ENCODE assay signal across 10 cellular contexts in genomic region chr1:54290443-54291184, GRCh38.
DNase-seq lines count a peak whose midpoint lies in the region; ATAC-seq and TF ChIP-seq lines count a peak whose summit lies in the region.
"Had no signal": no experiment of that assay in that cellular context is flagged by ENCODE, and none has a peak within 500 bp of the region (broad histone marks: within the 10 kb centered on the region; RNA-seq: fewer than 3 reads in every experiment).

No MANE protein-coding gene starts in this region.

- 43 to 48% methylated on average over 12 of the region's 12 CpGs for WGBS in GM23248 (ENCODE audit: low coverage in 1 of 2, low lambda C conversion rate in 2 of 2, missing lambda C conversion rate in 2 of 2), 2 experiments
- WGBS in endodermal cell (ENCODE audit: insufficient coverage in 1 of 2, insufficient read length in 1 of 2), 2 experiments = 93% methylated on average over 9 to 12 of the region's 12 CpGs

- H3K36me3 Mint-ChIP-seq in endodermal cell (ENCODE audit: low read depth) = peaks cover 15% of the 10 kb centered on the region

- H3F3A ChIP-seq in GM23248 (ENCODE audit: insufficient read depth) = peaks cover 5% of the 10 kb centered on the region

- H3K9ac ChIP-seq in GM23248 (no peak overlapping the region), endodermal cell (ENCODE audit: extremely low read depth, low read length, poor library complexity, severe bottlenecking) (no peak overlapping the region)

- H3K27ac ChIP-seq in GM23248 = no peak overlapping the region
- H3K27ac ChIP-seq in endodermal cell (ENCODE audit: low read depth, low read length) = no peak overlapping the region

- ATAC-seq in Right ventricle myocardium superior (ENCODE audit: poor library complexity) (peak; percentile 40), GM18498 (IDR thresholded peaks at IDR 0.05; ENCODE audit: unreplicated experiment) (no peak)

- no peak for TF ChIP-seq CTCF in endodermal cell (conservative IDR thresholded peaks at IDR 0.05)

- H3K27ac Mint-ChIP-seq in endodermal cell = no peak overlapping the region

- in situ Hi-C loops in GM23248 (cut with MboI) = no loop called here

- peaks cover 86% of the 10 kb centered on the region for H3K79me2 ChIP-seq in GM23248 (ENCODE audit: insufficient read depth)

- H3K4me2 ChIP-seq in GM23248 (ENCODE audit: unreplicated experiment) = no peak overlapping the region

- no peak overlapping the region for H3K4me3 Mint-ChIP-seq in endodermal cell

- H3K4me1 ChIP-seq in GM23248 (ENCODE audit: insufficient read depth) (peaks cover 17% of the 10 kb centered on the region), endodermal cell (ENCODE audit: control insufficient read depth, insufficient read depth, low read length) (peaks cover 36% of the 10 kb centered on the region)

- H2AFZ ChIP-seq in GM23248 = no peak overlapping the region

- H3K36me3 ChIP-seq in GM23248 (ENCODE audit: low read depth) (no peaks in the 10 kb centered on the region), endodermal cell (ENCODE audit: control insufficient read depth, insufficient read depth, low read length) (peaks cover 56% of the 10 kb centered on the region)

- H3K9me3 ChIP-seq in GM23248 (ENCODE audit: low read depth) (no peaks in the 10 kb centered on the region), endodermal cell (ENCODE audit: control insufficient read depth, low read length) (no peaks in the 10 kb centered on the region)

- DNase-seq in GM23248 (peak; percentile 24), UCSD-AML1 (lab: John Stamatoyannopoulos, UW; ENCODE audit: unreplicated experiment) (peak; percentile 23), Right ventricle myocardium superior (no peak), posterior cingulate gyrus (peak in 8 of 10 donors; percentile 38 to 94 (median 64)), endodermal cell (no peak), iPS-NIHi7 (ENCODE audit: extremely low spot score) (no peak), T-helper 9 cell (no peak)
- DNase-seq: activated CD4-positive, CD25-positive, alpha-beta regulatory T cell; NCI-H345 had no signal

- intact Hi-C loops in Right ventricle myocardium superior (cut with DNase I) (no loop called here), posterior cingulate gyrus (cut with DNase I) (no loop called here)

- no peaks in the 10 kb centered on the region for H3K9me3 Mint-ChIP-seq in endodermal cell

- H3K27me3 ChIP-seq in GM23248 (replicated peaks; ENCODE audit: insufficient read depth) (no peaks in the 10 kb centered on the region), endodermal cell (ENCODE audit: control insufficient read depth, insufficient read depth, low read length, poor library complexity, severe bottlenecking) (no peaks in the 10 kb centered on the region)

- H3K4me3 ChIP-seq in GM23248 (no peak overlapping the region), endodermal cell (ENCODE audit: low read length) (no peak overlapping the region)

- no peaks in the 10 kb centered on the region for H4K20me1 ChIP-seq in GM23248 (ENCODE audit: insufficient read depth)

- no peaks in the 10 kb centered on the region for H3K9me2 ChIP-seq in GM23248 (ENCODE audit: insufficient read depth)

- H3K27me3 Mint-ChIP-seq in endodermal cell (ENCODE audit: insufficient read depth) = no peaks in the 10 kb centered on the region

- peaks cover 84% of the 10 kb centered on the region for H3K4me1 Mint-ChIP-seq in endodermal cell

Comparison
In these comparisons a context has a peak if more than half of its experiments do, and no peak if none do; other contexts are left out.
1. DNase-seq: peak in GM23248 (single experiment), UCSD-AML1 (single experiment) and posterior cingulate gyrus (8 of 10); none in Right ventricle myocardium superior (single experiment), endodermal cell (single experiment), iPS-NIHi7 (single experiment) and T-helper 9 cell (single experiment).